ENCODE assay signal across 1 cellular context in genomic region chr3:98594630-98594961, GRCh38.
TF ChIP-seq lines count a peak whose summit lies in the region.

No MANE protein-coding gene starts in this region.

TF ChIP-seq in GM23338, 12 proteins besides CTCF, POLR2A, EP300 and RAD21 (continued from another document):
- TF ChIP-seq ZNF462 (CRISPR knock-in tag; IDR thresholded peaks at IDR 0.05) (no peak), NANOG (IDR thresholded peaks at IDR 0.05; ENCODE audit: borderline replicate concordance) (no peak), ZNF114 (CRISPR knock-in tag; IDR thresholded peaks at IDR 0.05) (no peak)
